1 cellular context compared by ENCODE assay signal in genomic region chrX:44431206-44431605, GRCh38.
TF ChIP-seq lines count a peak whose summit lies in the region.

No MANE protein-coding gene starts in this region.

TF ChIP-seq in HCT116, 20 proteins besides CTCF, POLR2A, EP300 and RAD21 (continued from another document):
- TF ChIP-seq YY1 (IDR thresholded peaks at IDR 0.05; ENCODE audit: extremely low read depth, insufficient replicate concordance, low read depth, low read length): no peak
- no peak for TF ChIP-seq CEBPB (IDR thresholded peaks at IDR 0.05; ENCODE audit: low read depth)
TF ChIP-seq in HCT116: peak in this region for 1.
